2 cellular contexts compared by ENCODE assay signal in the genomic region with DNA sequence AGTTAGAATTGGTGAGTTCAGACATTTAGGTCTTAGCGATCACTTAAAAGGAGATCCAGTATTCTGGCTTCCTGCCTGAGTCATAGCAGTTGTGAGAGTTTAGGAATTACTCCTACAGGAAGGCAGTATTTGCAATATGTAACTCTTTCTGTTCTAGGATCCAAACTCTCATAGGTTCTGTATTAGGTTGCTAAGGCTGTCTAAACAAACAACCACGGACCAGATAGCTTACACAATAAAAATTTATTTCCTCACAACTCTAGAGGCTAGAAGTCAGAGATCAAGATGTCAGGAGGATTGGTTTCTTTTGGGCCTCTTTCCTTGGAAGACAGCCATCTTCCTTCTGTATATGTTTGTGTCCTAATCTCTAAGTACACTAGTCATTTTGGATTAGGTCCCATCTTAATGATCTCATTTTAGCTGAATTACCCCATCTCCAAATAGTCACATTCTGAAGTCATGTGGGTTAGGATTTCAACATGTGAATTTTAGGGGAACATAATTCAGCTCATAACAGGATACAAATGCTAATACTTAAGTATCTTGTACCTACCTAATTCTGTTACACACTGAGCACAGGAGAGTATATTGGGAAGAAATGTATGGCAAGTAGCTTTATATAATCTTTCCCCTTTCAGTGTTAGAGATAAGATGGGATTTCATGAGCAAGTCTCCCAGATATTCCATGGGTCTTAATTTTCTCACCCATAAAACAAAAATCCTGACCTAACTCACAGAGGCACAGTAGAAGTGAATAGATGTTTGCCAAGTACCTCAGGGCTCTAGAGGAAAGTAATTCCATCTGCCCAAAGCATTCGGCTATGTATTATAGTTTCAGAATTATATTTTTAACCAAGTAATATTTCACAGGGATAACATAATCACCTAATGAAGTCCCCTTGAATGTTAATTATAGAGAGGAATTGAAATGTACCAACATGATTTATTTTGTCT.
TF ChIP-seq lines count a peak whose summit lies in the region.

No MANE protein-coding gene starts in this region.

TF ChIP-seq in liver, 16 proteins besides CTCF, POLR2A, EP300 and RAD21 (continued from another document):
- TF ChIP-seq, protein P1, sequence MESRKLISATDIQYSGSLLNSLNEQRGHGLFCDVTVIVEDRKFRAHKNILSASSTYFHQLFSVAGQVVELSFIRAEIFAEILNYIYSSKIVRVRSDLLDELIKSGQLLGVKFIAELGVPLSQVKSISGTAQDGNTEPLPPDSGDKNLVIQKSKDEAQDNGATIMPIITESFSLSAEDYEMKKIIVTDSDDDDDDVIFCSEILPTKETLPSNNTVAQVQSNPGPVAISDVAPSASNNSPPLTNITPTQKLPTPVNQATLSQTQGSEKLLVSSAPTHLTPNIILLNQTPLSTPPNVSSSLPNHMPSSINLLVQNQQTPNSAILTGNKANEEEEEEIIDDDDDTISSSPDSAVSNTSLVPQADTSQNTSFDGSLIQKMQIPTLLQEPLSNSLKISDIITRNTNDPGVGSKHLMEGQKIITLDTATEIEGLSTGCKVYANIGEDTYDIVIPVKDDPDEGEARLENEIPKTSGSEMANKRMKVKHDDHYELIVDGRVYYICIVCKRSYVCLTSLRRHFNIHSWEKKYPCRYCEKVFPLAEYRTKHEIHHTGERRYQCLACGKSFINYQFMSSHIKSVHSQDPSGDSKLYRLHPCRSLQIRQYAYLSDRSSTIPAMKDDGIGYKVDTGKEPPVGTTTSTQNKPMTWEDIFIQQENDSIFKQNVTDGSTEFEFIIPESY (IDR thresholded peaks at IDR 0.05), result no peak
- TF ChIP-seq NR2F2 (IDR thresholded peaks at IDR 0.05), result peak; percentile 40

TF ChIP-seq in HepG2, 621 proteins besides CTCF, POLR2A, EP300 and RAD21 (continued from another document):
- TF ChIP-seq AHR (CRISPR knock-in tag; IDR thresholded peaks at IDR 0.05) (no peak), ZFP36 (IDR thresholded peaks at IDR 0.05; ENCODE audit: borderline replicate concordance, low read depth, low read length, partially characterized antibody) (no peak), SIN3A (IDR thresholded peaks at IDR 0.05; ENCODE audit: borderline replicate concordance, low read depth, low read length) (no peak), ARID4A (CRISPR knock-in tag; IDR thresholded peaks at IDR 0.05; ENCODE audit: borderline replicate concordance) (no peak), MLLT10 (CRISPR knock-in tag; IDR thresholded peaks at IDR 0.05) (no peak)
